9 cellular contexts compared by ENCODE assay signal in the genomic region with DNA sequence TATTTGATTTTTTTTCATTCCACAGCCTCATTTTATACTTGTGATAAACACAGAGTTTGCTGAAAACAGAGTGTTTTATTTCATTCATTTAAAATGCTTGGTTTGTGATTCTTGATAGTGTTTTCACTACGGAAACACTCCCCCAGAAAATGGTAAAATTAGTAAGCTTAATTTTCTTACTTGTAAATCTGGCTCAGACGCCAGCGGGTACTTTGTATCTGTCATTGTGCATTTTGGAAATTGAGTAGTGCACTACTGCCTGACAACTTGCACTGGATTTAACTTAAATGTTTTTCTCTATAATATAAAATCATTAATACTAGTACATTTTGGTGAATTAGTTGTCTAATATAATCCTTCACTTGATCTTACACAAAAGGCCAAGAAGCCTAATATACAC. TPM values are rescaled to one million over a fixed set of nuclear protein-coding genes. Genes with fewer than 3 reads are reported as not detected.
DNase-seq lines count a peak whose midpoint lies in the region; ATAC-seq and TF ChIP-seq lines count a peak whose summit lies in the region.
"Had no signal": no experiment of that assay in that cellular context is flagged by ENCODE, and none has a peak within 500 bp of the region (broad histone marks: within the 10 kb centered on the region; RNA-seq: fewer than 3 reads in every experiment).

No MANE protein-coding gene starts in this region.

- peak overlapping the region; percentile 74 to 91 (median 88) for H3K27ac ChIP-seq in body of pancreas

- intact Hi-C loops in Calu3 (cut with micrococcal nuclease; ENCODE audit: unreplicated experiment) (loop anchor here (1.0 to 5.0 kb wide), 2 partner anchors 27 to 62 kb away; no protein-coding TSS in a partner anchor), body of pancreas (cut with DNase I) (no loop called here)

- H3K36me3 ChIP-seq in body of pancreas (replicated peaks in 1 of 2; ENCODE audit: insufficient read depth in 1 of 2, low read depth in 2 of 2) = peaks cover 0 to 3% of the 10 kb centered on the region in 2 donors

- H3K4me1 ChIP-seq in body of pancreas = peaks cover 25% of the 10 kb centered on the region

- DNase-seq in Calu3 = no peak
- DNase-seq in body of pancreas = no peak
- DNase-seq in natural killer cell treated with Interleukin-12 subunit alpha and Interleukin-12 subunit beta and Interleukin-15 and Interleukin-18, amount 100 ng/mL, for 72 hours (ENCODE audit: low spot score) = no peak
- DNase-seq in anterior cingulate cortex (lab: John Stamatoyannopoulos, UW) = no peak
- DNase-seq in GM13976 (ENCODE audit: low spot score) = no peak
- no peak for DNase-seq in NCI-H1105 (lab: John Stamatoyannopoulos, UW)
- no peak for DNase-seq in UCSD-AML1 (lab: John Stamatoyannopoulos, UW; ENCODE audit: unreplicated experiment)

- TF ChIP-seq POLR2A in body of pancreas (IDR thresholded peaks at IDR 0.05) = no peak

- no peaks in the 10 kb centered on the region for H3K27me3 ChIP-seq in body of pancreas

- CTCF ChIA-PET in Calu3 (lab: Charles Lee) = interaction anchor here (0.9 to 1.5 kb wide), 2 partner anchors 37 to 129 kb away, joined by 3 to 4 read pairs; a partner anchor contains a TSS

- in situ Hi-C loops in GM13976 (cut with MboI; ENCODE audit: low sequenced_read_pairs, unreplicated experiment) = no loop called here

- peaks cover 37% of the 10 kb centered on the region for H3K4me1 Mint-ChIP-seq in Calu3 (ENCODE audit: low read depth, unreplicated experiment)
- H3K4me1 Mint-ChIP-seq in natural killer cell treated with Interleukin-12 subunit alpha and Interleukin-12 subunit beta and Interleukin-15 and Interleukin-18, amount 100 ng/mL, for 72 hours (ENCODE audit: low read depth in 2 of 2) = peaks cover 38 to 42% of the 10 kb centered on the region in 2 donors

- peaks cover 71% of the 10 kb centered on the region for H3K36me3 Mint-ChIP-seq in Calu3 (ENCODE audit: insufficient read depth, unreplicated experiment)
- peaks cover 51% of the 10 kb centered on the region for H3K36me3 Mint-ChIP-seq in natural killer cell treated with Interleukin-12 subunit alpha and Interleukin-12 subunit beta and Interleukin-15 and Interleukin-18, amount 100 ng/mL, for 72 hours

- H3K9me3 Mint-ChIP-seq in Calu3 (ENCODE audit: low read depth, unreplicated experiment) = no peaks in the 10 kb centered on the region
- no peaks in the 10 kb centered on the region for H3K9me3 Mint-ChIP-seq in natural killer cell treated with Interleukin-12 subunit alpha and Interleukin-12 subunit beta and Interleukin-15 and Interleukin-18, amount 100 ng/mL, for 72 hours

- BruUV-seq in Calu3 (replicated peaks; lab: Mats Ljungman, UMichigan) = TSS peak; percentile 57

- H3K4me3 ChIP-seq in body of pancreas = no peak overlapping the region

- TF ChIP-seq CTCF in Calu3 (IDR thresholded peaks at IDR 0.05; ENCODE audit: unreplicated experiment) (no peak), body of pancreas (IDR thresholded peaks at IDR 0.05) (no peak), GM13976 (IDR thresholded peaks at IDR 0.05; ENCODE audit: borderline replicate concordance, control extremely low read depth, extremely low read depth, insufficient read depth, missing control alignments) (no peak)

- ATAC-seq in HG03095 (IDR thresholded peaks at IDR 0.05; ENCODE audit: unreplicated experiment) = peak; percentile 17
- ATAC-seq in body of pancreas = no peak
- ATAC-seq in natural killer cell treated with Interleukin-12 subunit alpha and Interleukin-12 subunit beta and Interleukin-15 and Interleukin-18, amount 100 ng/mL, for 72 hours = no peak
- ATAC-seq: SK-N-SH treated with all-trans-retinoic acid at 6 μM for 48 hours had no signal

- no peaks in the 10 kb centered on the region for H3K9me3 ChIP-seq in body of pancreas

- H3K27me3 Mint-ChIP-seq in Calu3 (ENCODE audit: unreplicated experiment) = no peaks in the 10 kb centered on the region
- no peaks in the 10 kb centered on the region for H3K27me3 Mint-ChIP-seq in natural killer cell treated with Interleukin-12 subunit alpha and Interleukin-12 subunit beta and Interleukin-15 and Interleukin-18, amount 100 ng/mL, for 72 hours

- 52 to 69% methylated on average over 3 of the region's 3 CpGs for WGBS in body of pancreas, 2 donors

- peak overlapping the region; percentile 86 for H3K4me3 Mint-ChIP-seq in Calu3 (ENCODE audit: low read depth, unreplicated experiment)
- H3K4me3 Mint-ChIP-seq in natural killer cell treated with Interleukin-12 subunit alpha and Interleukin-12 subunit beta and Interleukin-15 and Interleukin-18, amount 100 ng/mL, for 72 hours = peak overlapping the region; percentile 74

- H3K27ac Mint-ChIP-seq in Calu3 (ENCODE audit: unreplicated experiment) = peak overlapping the region; percentile 97
- peak overlapping the region; percentile 82 to 89 for H3K27ac Mint-ChIP-seq in natural killer cell treated with Interleukin-12 subunit alpha and Interleukin-12 subunit beta and Interleukin-15 and Interleukin-18, amount 100 ng/mL, for 72 hours

RNA-seq across cellular contexts. Expression of a gene that starts 37.0 kb away (rescaled TPM):
- total RNA-seq in Calu3 (2022) (13.9 and 15.1 TPM in 2 replicates), body of pancreas (10 to 100 TPM in 1 of 2 donors, 1 to 10 TPM in 1; 8.8 to 14.5 TPM)
- 10 to 100 TPM in 1 of 2 donors, 1 to 10 TPM in 1; 8.1 to 12.4 TPM for total RNA-seq in natural killer cell treated with Interleukin-12 subunit alpha and Interleukin-12 subunit beta and Interleukin-15 and Interleukin-18, amount 100 ng/mL, for 72 hours
